Comparison of ENCODE assay signal across 11 cellular contexts in the genomic region with DNA sequence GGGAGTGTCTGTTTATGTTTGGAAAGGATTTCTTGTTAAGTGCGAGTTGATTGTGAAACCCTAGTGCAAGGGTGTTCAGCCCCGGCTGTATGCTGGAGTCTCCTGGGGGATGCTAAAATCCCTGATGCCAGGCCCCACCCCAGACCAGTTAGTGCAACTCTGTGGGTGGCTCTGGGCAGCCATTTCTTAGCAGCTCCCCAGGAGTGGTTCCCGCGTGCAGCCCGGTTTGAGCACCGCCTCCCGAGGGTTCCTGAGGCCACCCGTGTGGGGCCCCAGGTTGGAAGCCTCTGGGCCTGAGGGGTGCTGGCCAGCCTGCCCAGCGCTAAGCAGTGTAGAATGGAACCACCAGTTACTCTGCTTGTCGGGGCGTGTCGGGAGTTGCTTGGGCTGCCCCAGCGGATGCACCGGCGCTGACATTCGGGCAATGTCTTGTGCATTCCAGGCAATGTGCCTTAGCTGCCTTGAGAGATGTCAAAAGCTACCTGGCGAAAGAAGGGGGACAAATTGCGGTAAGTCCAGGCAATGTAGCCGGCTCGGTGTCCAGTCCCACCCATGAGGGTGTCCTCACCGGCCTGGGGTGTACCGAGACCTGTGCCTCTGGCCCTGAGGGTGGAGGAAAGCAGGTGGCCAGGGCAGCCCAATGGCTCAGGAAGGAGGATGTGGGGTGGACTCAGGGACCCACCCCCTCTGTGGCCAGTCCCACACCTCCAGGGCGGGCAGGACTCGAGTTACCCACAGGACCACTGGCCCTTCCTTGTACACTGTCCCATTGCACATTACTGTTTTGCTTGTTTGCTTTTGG.
"Had no signal": no experiment of that assay in that cellular context is flagged by ENCODE, and none has a peak within 500 bp of the region (broad histone marks: within the 10 kb centered on the region; RNA-seq: fewer than 3 reads in every experiment).

No MANE protein-coding gene starts in this region.

- H3K27me3 ChIP-seq: adrenal gland, colonic mucosa had no signal

- ATAC-seq: left colon had no signal

- H3K9me3 ChIP-seq: adrenal gland, colonic mucosa had no signal

- DNase-seq: activated CD4-positive, alpha-beta T cell treated with anti-CD3 and anti-CD28 coated beads for 48 hours; activated naive CD4-positive, alpha-beta T cell treated with anti-CD3 and anti-CD28 coated beads, Interleukin-2, amount 50 U/mL, for 16 hours; adrenal gland; colonic mucosa; foreskin melanocyte; left colon; naive B cell; retina; stimulated activated CD4-positive, alpha-beta T cell treated with anti-CD3 and anti-CD28 coated beads, Interleukin-4, amount 100 ng/mL, for 1 hour; stimulated activated naive CD4-positive, alpha-beta T cell treated with Interleukin-2 at 50 U/mL for 16 hours; T-helper 2 cell had no signal

- H3K4me1 ChIP-seq: colonic mucosa had no signal

- H3K4me3 ChIP-seq: adrenal gland, colonic mucosa had no signal

- H3K27ac ChIP-seq: adrenal gland, colonic mucosa had no signal
